ENCODE assay signal across 12 cellular contexts in genomic region chr12:64737539-64737938, GRCh38. TPM values are rescaled to one million over a fixed set of nuclear protein-coding genes. Genes with fewer than 3 reads are reported as not detected.
DNase-seq lines count a peak whose midpoint lies in the region; ATAC-seq and TF ChIP-seq lines count a peak whose summit lies in the region.
"Had no signal": no experiment of that assay in that cellular context is flagged by ENCODE, and none has a peak within 500 bp of the region (broad histone marks: within the 10 kb centered on the region; RNA-seq: fewer than 3 reads in every experiment).

No MANE protein-coding gene starts in this region.

- POLR2A ChIA-PET in MCF 10A (lab: Yijun Ruan, JAX) = interaction anchor here (0.7 to 1.7 kb wide), 4 partner anchors 22 to 179 kb away, joined by 3 to 12 read pairs (median 4); partner anchors contain the start of gene GNS

- no peaks in the 10 kb centered on the region for H3K9me3 Mint-ChIP-seq in MCF 10A (ENCODE audit: unreplicated experiment)
- no peaks in the 10 kb centered on the region for H3K9me3 Mint-ChIP-seq in activated naive CD4-positive, alpha-beta T cell treated with anti-CD3 and anti-CD28 coated beads, Interleukin-2, amount 50 U/mL, for 24 hours

- H3K4me3 Mint-ChIP-seq in MCF 10A (ENCODE audit: unreplicated experiment) = no peak overlapping the region
- peak overlapping the region; percentile 4 for H3K4me3 Mint-ChIP-seq in activated naive CD4-positive, alpha-beta T cell treated with anti-CD3 and anti-CD28 coated beads, Interleukin-2, amount 50 U/mL, for 24 hours

- H3K27me3 Mint-ChIP-seq in MCF 10A (ENCODE audit: insufficient read depth, unreplicated experiment) = no peaks in the 10 kb centered on the region
- H3K27me3 Mint-ChIP-seq in activated naive CD4-positive, alpha-beta T cell treated with anti-CD3 and anti-CD28 coated beads, Interleukin-2, amount 50 U/mL, for 24 hours = no peaks in the 10 kb centered on the region

- H3K36me3 ChIP-seq in breast epithelium = no peaks in the 10 kb centered on the region
- peaks cover 47% of the 10 kb centered on the region for H3K36me3 ChIP-seq in RWPE2 (ENCODE audit: low read depth)

- BruUV-seq in MCF 10A (replicated peaks; lab: Mats Ljungman, UMichigan) = no TSS peak

- H3K27ac Mint-ChIP-seq in MCF 10A (ENCODE audit: low read depth, unreplicated experiment) = peak overlapping the region; percentile 16
- peak overlapping the region; percentile 77 for H3K27ac Mint-ChIP-seq in activated naive CD4-positive, alpha-beta T cell treated with anti-CD3 and anti-CD28 coated beads, Interleukin-2, amount 50 U/mL, for 24 hours

- H3K4me3 ChIP-seq in breast epithelium (no peak overlapping the region), RWPE2 (ENCODE audit: severe bottlenecking) (no peak overlapping the region)
- H3K4me3 ChIP-seq: BLaER1, upper lobe of right lung had no signal

- H3K27me3 ChIP-seq in breast epithelium = no peaks in the 10 kb centered on the region
- no peaks in the 10 kb centered on the region for H3K27me3 ChIP-seq in RWPE2 (ENCODE audit: insufficient read depth, poor library complexity, severe bottlenecking)
- H3K27me3 ChIP-seq: BLaER1, upper lobe of right lung had no signal

- intact Hi-C loops in MCF 10A (cut with micrococcal nuclease) = no loop called here
- intact Hi-C loops in breast epithelium (cut with DNase I; ENCODE audit: low total_unique reads) = no loop called here

- H3K4me1 ChIP-seq in breast epithelium (no peaks in the 10 kb centered on the region), RWPE2 (ENCODE audit: insufficient read depth, poor library complexity, severe bottlenecking) (peaks cover 29% of the 10 kb centered on the region)
- H3K4me1 ChIP-seq: upper lobe of right lung had no signal

- TF ChIP-seq POLR2A in breast epithelium (IDR thresholded peaks at IDR 0.05) = no peak

- peaks cover 82% of the 10 kb centered on the region for H3K36me3 Mint-ChIP-seq in MCF 10A (ENCODE audit: insufficient read depth, unreplicated experiment)
- H3K36me3 Mint-ChIP-seq in activated naive CD4-positive, alpha-beta T cell treated with anti-CD3 and anti-CD28 coated beads, Interleukin-2, amount 50 U/mL, for 24 hours = peaks cover 35% of the 10 kb centered on the region

- TF ChIP-seq CTCF in MCF 10A (IDR thresholded peaks at IDR 0.05; ENCODE audit: unreplicated experiment) (no peak), breast epithelium (IDR thresholded peaks at IDR 0.05) (no peak), RWPE2 (IDR thresholded peaks at IDR 0.05; ENCODE audit: poor library complexity, severe bottlenecking) (no peak)

- H3K9me3 ChIP-seq in breast epithelium (no peaks in the 10 kb centered on the region), RWPE2 (ENCODE audit: severe bottlenecking) (no peaks in the 10 kb centered on the region)
- H3K9me3 ChIP-seq: BLaER1, upper lobe of right lung had no signal

- H3K4me1 Mint-ChIP-seq in MCF 10A (ENCODE audit: insufficient read depth, unreplicated experiment) = peaks cover 23% of the 10 kb centered on the region
- peaks cover 23% of the 10 kb centered on the region for H3K4me1 Mint-ChIP-seq in activated naive CD4-positive, alpha-beta T cell treated with anti-CD3 and anti-CD28 coated beads, Interleukin-2, amount 50 U/mL, for 24 hours

- ATAC-seq in RWPE2 (ENCODE audit: low read depth) (peak; percentile 23; the same call in 1 of the 3 replicates), GM21526 (IDR thresholded peaks at IDR 0.05; ENCODE audit: low FRiP score, unreplicated experiment) (no peak), HG03565 (IDR thresholded peaks at IDR 0.05; ENCODE audit: unreplicated experiment) (no peak)
- ATAC-seq: upper lobe of right lung had no signal

- peak; percentile 18 for DNase-seq in MCF 10A (ENCODE audit: unreplicated experiment)
- no peak for DNase-seq in breast epithelium (ENCODE audit: low spot score in 2 of 2)
- no peak for DNase-seq in RWPE2 (ENCODE audit: low spot score)
- peak; percentile 37 for DNase-seq in stimulated activated CD8-positive, alpha-beta memory T cell treated with anti-CD3 and anti-CD28 coated beads, Interleukin-4, amount 100 ng/mL, for 48 hours
- DNase-seq in T1000 (lab: John Stamatoyannopoulos, UW) = no peak
- DNase-seq: NCI-H1436, SIG-M5, upper lobe of right lung had no signal

- no peak overlapping the region for H3K27ac ChIP-seq in breast epithelium
- H3K27ac ChIP-seq in RWPE2 (ENCODE audit: poor library complexity, severe bottlenecking) = peak overlapping the region; percentile 24
- H3K27ac ChIP-seq: BLaER1, upper lobe of right lung had no signal

- CTCF ChIA-PET in MCF 10A (lab: Yijun Ruan, JAX) = interaction anchor here (0.6 kb wide), 1 partner anchor 68 kb away, joined by 6 read pairs; no protein-coding TSS in a partner anchor

RNA-seq across cellular contexts. Expression of gene GNS, which starts 21.7 kb away (rescaled TPM):
- total RNA-seq in MCF 10A (2022) = 54.7 and 60.8 TPM in 2 replicates
- total RNA-seq in breast epithelium = 100 to 1,000 TPM in 1 of 3 donors, 10 to 100 TPM in 2; 94.4 to 250 (median 98.6) TPM

Comparison
In these comparisons a context has a peak if more than half of its experiments do, and no peak if none do; other contexts are left out.
1. DNase-seq: peak in MCF 10A (single experiment) and stimulated activated CD8-positive, alpha-beta memory T cell treated with anti-CD3 and anti-CD28 coated beads, Interleukin-4, amount 100 ng/mL, for 48 hours (single experiment); none in breast epithelium (0 of 2), RWPE2 (single experiment) and T1000 (single experiment).